1 cellular context compared by ENCODE assay signal in genomic region chr7:128409435-128410091, GRCh38.
A peak's percentile ranks its signal among the peaks of the same experiment; 100 is the strongest.
TF ChIP-seq lines count a peak whose summit lies in the region.

Gene IMPDH1 (minus strand): TSS chr7:128409982. CDS start chr7:128409901, 81 bp downstream.

TF ChIP-seq in K562, 482 proteins besides CTCF, POLR2A, EP300 and RAD21 (continued from another document and continues in another):
- TF ChIP-seq REST (CRISPR knock-in tag; IDR thresholded peaks at IDR 0.05; ENCODE audit: low read depth), result peak; percentile 31; the same call in 1 of the 2 replicates
- TF ChIP-seq, protein P1, sequence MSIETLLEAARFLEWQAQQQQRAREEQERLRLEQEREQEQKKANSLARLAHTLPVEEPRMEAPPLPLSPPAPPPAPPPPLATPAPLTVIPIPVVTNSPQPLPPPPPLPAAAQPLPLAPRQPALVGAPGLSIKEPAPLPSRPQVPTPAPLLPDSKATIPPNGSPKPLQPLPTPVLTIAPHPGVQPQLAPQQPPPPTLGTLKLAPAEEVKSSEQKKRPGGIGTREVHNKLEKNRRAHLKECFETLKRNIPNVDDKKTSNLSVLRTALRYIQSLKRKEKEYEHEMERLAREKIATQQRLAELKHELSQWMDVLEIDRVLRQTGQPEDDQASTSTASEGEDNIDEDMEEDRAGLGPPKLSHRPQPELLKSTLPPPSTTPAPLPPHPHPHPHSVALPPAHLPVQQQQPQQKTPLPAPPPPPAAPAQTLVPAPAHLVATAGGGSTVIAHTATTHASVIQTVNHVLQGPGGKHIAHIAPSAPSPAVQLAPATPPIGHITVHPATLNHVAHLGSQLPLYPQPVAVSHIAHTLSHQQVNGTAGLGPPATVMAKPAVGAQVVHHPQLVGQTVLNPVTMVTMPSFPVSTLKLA (conservative IDR thresholded peaks at IDR 0.05), result peak; percentile 26 to 81; a peak in 3 of 4 replicates
- peak; percentile 76; the same call in 1 of the 2 replicates for TF ChIP-seq ZBTB7A (IDR thresholded peaks at IDR 0.05; ENCODE audit: borderline replicate concordance, control insufficient read depth, low read depth, low read length)
- peak in 1 of 3 experiments; percentile 46 for TF ChIP-seq YY1 (IDR thresholded peaks at IDR 0.05; ENCODE audit: borderline replicate concordance in 1 of 3, control insufficient read depth in 1 of 3, extremely low read depth in 1 of 3, insufficient read depth in 3 of 3, insufficient read length in 1 of 3, insufficient replicate concordance in 2 of 3, low read depth in 1 of 3, low read length in 2 of 3)
- TF ChIP-seq ERF (CRISPR knock-in tag; IDR thresholded peaks at IDR 0.05), result no peak
- TF ChIP-seq ZNF263 (CRISPR knock-in tag; IDR thresholded peaks at IDR 0.05; ENCODE audit: borderline replicate concordance), result peak; percentile 50
- TF ChIP-seq, protein P2, sequence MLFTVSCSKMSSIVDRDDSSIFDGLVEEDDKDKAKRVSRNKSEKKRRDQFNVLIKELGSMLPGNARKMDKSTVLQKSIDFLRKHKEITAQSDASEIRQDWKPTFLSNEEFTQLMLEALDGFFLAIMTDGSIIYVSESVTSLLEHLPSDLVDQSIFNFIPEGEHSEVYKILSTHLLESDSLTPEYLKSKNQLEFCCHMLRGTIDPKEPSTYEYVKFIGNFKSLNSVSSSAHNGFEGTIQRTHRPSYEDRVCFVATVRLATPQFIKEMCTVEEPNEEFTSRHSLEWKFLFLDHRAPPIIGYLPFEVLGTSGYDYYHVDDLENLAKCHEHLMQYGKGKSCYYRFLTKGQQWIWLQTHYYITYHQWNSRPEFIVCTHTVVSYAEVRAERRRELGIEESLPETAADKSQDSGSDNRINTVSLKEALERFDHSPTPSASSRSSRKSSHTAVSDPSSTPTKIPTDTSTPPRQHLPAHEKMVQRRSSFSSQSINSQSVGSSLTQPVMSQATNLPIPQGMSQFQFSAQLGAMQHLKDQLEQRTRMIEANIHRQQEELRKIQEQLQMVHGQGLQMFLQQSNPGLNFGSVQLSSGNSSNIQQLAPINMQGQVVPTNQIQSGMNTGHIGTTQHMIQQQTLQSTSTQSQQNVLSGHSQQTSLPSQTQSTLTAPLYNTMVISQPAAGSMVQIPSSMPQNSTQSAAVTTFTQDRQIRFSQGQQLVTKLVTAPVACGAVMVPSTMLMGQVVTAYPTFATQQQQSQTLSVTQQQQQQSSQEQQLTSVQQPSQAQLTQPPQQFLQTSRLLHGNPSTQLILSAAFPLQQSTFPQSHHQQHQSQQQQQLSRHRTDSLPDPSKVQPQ (CRISPR knock-in tag; IDR thresholded peaks at IDR 0.05; ENCODE audit: borderline replicate concordance), result no peak
- no peak for TF ChIP-seq ILK (tag; IDR thresholded peaks at IDR 0.05; ENCODE audit: borderline replicate concordance, low read depth)
- TF ChIP-seq GTF2E2 (tag; IDR thresholded peaks at IDR 0.05), result no peak
- no peak for TF ChIP-seq SRSF1 (IDR thresholded peaks at IDR 0.05; ENCODE audit: low read depth, low read length)
- TF ChIP-seq HNRNPH1 (optimal IDR thresholded peaks at IDR 0.05; ENCODE audit: low read depth, low read length), result no peak
- TF ChIP-seq BCLAF1 (IDR thresholded peaks at IDR 0.05; ENCODE audit: borderline replicate concordance in 1 of 2, control insufficient read depth in 1 of 2, low read depth in 2 of 2, low read length in 1 of 2), result no peak
- TF ChIP-seq HDAC8 (tag; IDR thresholded peaks at IDR 0.05), result no peak
- peak; percentile 85 for TF ChIP-seq MTA3 (IDR thresholded peaks at IDR 0.05; ENCODE audit: borderline replicate concordance)
- no peak for TF ChIP-seq TCF15 (CRISPR knock-in tag; IDR thresholded peaks at IDR 0.05)
- TF ChIP-seq, protein P3, sequence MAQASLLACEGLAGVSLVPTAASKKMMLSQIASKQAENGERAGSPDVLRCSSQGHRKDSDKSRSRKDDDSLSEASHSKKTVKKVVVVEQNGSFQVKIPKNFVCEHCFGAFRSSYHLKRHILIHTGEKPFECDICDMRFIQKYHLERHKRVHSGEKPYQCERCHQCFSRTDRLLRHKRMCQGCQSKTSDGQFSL (CRISPR knock-in tag; IDR thresholded peaks at IDR 0.05), result 0 out of 2 replicates have a peak, but pooled peaks have one; percentile 52
- TF ChIP-seq, protein P3 (tag; IDR thresholded peaks at IDR 0.05), result no peak
- no peak; the same call in 1 of the 2 replicates for TF ChIP-seq EP400 (IDR thresholded peaks at IDR 0.05)
- TF ChIP-seq FOXM1 (IDR thresholded peaks at IDR 0.05; ENCODE audit: low read depth), result no peak
- TF ChIP-seq FOXM1 (CRISPR knock-in tag; IDR thresholded peaks at IDR 0.05; ENCODE audit: low read depth), result 0 out of 2 replicates have a peak, but pooled peaks have one; percentile 78
- no peak; the same call in 1 of the 2 replicates for TF ChIP-seq JUND (IDR thresholded peaks at IDR 0.05; ENCODE audit: borderline replicate concordance, low read depth, low read length)
- no peak; the same call in 2 of the 3 replicates for TF ChIP-seq JUND (tag; IDR thresholded peaks at IDR 0.05; ENCODE audit: borderline replicate concordance, low read depth, low read length)
- no peak for TF ChIP-seq NELFE (IDR thresholded peaks at IDR 0.05; ENCODE audit: insufficient read depth, insufficient read length)
- peak; percentile 97 for TF ChIP-seq CCNT2 (IDR thresholded peaks at IDR 0.05; ENCODE audit: borderline replicate concordance, extremely low read depth, insufficient read length, low read depth, low read length)
- TF ChIP-seq ZNF431 (CRISPR knock-in tag; IDR thresholded peaks at IDR 0.05), result no peak
- no peak for TF ChIP-seq C11orf30 (IDR thresholded peaks at IDR 0.05; ENCODE audit: low read depth)
- TF ChIP-seq E2F1 (CRISPR knock-in tag; IDR thresholded peaks at IDR 0.05), result no peak; the same call in 1 of the 2 replicates
- TF ChIP-seq ZNF24 (IDR thresholded peaks at IDR 0.05), result peak; percentile 63
- no peak for TF ChIP-seq SLC30A9 (CRISPR knock-in tag; IDR thresholded peaks at IDR 0.05)
- TF ChIP-seq KAT7 (CRISPR knock-in tag; IDR thresholded peaks at IDR 0.05; ENCODE audit: borderline replicate concordance), result no peak; the same call in 1 of the 2 replicates
- peak in 1 of 2 experiments; percentile 52; a peak in 1 of 4 replicates for TF ChIP-seq HDAC1 (IDR thresholded peaks at IDR 0.05)
- no peak for TF ChIP-seq ZNF133 (CRISPR knock-in tag; IDR thresholded peaks at IDR 0.05)
- TF ChIP-seq ZNF644 (tag; IDR thresholded peaks at IDR 0.05; ENCODE audit: low read depth), result no peak
- no peak for TF ChIP-seq ZNF785 (CRISPR knock-in tag; IDR thresholded peaks at IDR 0.05)
- peak; percentile 89 for TF ChIP-seq ETV5 (CRISPR knock-in tag; IDR thresholded peaks at IDR 0.05; ENCODE audit: low read depth)
- TF ChIP-seq ILF3 (IDR thresholded peaks at IDR 0.05; ENCODE audit: borderline replicate concordance), result peak; percentile 91; the same call in 1 of the 2 replicates
- TF ChIP-seq CHD1 (IDR thresholded peaks at IDR 0.05; ENCODE audit: low read length), result peak; percentile 80
- TF ChIP-seq SOX6 (IDR thresholded peaks at IDR 0.05), result peak; percentile 67
- TF ChIP-seq SP2 (IDR thresholded peaks at IDR 0.05; ENCODE audit: extremely low read depth, low read depth, low read length, poor library complexity, severe bottlenecking), result no peak
- no peak for TF ChIP-seq GATA2 (CRISPR knock-in tag; IDR thresholded peaks at IDR 0.05)
- no peak for TF ChIP-seq RFX1 (IDR thresholded peaks at IDR 0.05)
- TF ChIP-seq, protein P4, sequence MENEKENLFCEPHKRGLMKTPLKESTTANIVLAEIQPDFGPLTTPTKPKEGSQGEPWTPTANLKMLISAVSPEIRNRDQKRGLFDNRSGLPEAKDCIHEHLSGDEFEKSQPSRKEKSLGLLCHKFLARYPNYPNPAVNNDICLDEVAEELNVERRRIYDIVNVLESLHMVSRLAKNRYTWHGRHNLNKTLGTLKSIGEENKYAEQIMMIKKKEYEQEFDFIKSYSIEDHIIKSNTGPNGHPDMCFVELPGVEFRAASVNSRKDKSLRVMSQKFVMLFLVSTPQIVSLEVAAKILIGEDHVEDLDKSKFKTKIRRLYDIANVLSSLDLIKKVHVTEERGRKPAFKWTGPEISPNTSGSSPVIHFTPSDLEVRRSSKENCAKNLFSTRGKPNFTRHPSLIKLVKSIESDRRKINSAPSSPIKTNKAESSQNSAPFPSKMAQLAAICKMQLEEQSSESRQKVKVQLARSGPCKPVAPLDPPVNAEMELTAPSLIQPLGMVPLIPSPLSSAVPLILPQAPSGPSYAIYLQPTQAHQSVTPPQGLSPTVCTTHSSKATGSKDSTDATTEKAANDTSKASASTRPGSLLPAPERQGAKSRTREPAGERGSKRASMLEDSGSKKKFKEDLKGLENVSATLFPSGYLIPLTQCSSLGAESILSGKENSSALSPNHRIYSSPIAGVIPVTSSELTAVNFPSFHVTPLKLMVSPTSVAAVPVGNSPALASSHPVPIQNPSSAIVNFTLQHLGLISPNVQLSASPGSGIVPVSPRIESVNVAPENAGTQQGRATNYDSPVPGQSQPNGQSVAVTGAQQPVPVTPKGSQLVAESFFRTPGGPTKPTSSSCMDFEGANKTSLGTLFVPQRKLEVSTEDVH (IDR thresholded peaks at IDR 0.05; ENCODE audit: low read depth, partially characterized antibody), result no peak
- TF ChIP-seq, protein P5, sequence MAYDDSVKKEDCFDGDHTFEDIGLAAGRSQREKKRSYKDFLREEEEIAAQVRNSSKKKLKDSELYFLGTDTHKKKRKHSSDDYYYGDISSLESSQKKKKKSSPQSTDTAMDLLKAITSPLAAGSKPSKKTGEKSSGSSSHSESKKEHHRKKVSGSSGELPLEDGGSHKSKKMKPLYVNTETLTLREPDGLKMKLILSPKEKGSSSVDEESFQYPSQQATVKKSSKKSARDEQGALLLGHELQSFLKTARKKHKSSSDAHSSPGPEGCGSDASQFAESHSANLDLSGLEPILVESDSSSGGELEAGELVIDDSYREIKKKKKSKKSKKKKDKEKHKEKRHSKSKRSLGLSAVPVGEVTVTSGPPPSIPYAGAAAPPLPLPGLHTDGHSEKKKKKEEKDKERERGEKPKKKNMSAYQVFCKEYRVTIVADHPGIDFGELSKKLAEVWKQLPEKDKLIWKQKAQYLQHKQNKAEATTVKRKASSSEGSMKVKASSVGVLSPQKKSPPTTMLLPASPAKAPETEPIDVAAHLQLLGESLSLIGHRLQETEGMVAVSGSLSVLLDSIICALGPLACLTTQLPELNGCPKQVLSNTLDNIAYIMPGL (CRISPR knock-in tag; IDR thresholded peaks at IDR 0.05), result peak; percentile 26; the same call in 1 of the 2 replicates
